Comparison of ENCODE assay signal across 1 cellular context in genomic region chr3:67381667-67382272, GRCh38.
TF ChIP-seq lines count a peak whose summit lies in the region.

No MANE protein-coding gene starts in this region.

TF ChIP-seq in WTC11, 78 proteins besides CTCF, POLR2A, EP300 and RAD21 (continued from another document):
- TF ChIP-seq ZNF138 (CRISPR knock-in tag; conservative IDR thresholded peaks at IDR 0.05) = no peak
- TF ChIP-seq PRDM15 (CRISPR knock-in tag; IDR thresholded peaks at IDR 0.05) = no peak
- TF ChIP-seq KAT7 (CRISPR knock-in tag; IDR thresholded peaks at IDR 0.05; ENCODE audit: borderline replicate concordance) = no peak
- TF ChIP-seq ATF3 (CRISPR knock-in tag; conservative IDR thresholded peaks at IDR 0.05) = no peak
